In genomic region chr13:110272651-110273050, GRCh38 we compare ENCODE assay signal across 30 cellular contexts. TPM values are rescaled to one million over a fixed set of nuclear protein-coding genes. Genes with fewer than 3 reads are reported as not detected.
"Had no signal": no experiment of that assay in that cellular context is flagged by ENCODE, and none has a peak within 500 bp of the region (broad histone marks: within the 10 kb centered on the region; RNA-seq: fewer than 3 reads in every experiment).

No MANE protein-coding gene starts in this region.

- H3K4me3 Mint-ChIP-seq: activated naive CD4-positive, alpha-beta T cell treated with anti-CD3 and anti-CD28 coated beads for 36 hours; activated naive CD8-positive, alpha-beta T cell treated with anti-CD3 and anti-CD28 coated beads for 36 hours; activated T-helper 1 cell treated with anti-CD3 and anti-CD28 coated beads, Interleukin-12 subunit alpha, Interleukin-12 subunit beta, Interleukin-2, Interleukin-4 antibody, amounts not matched to agents 30 ng/mL and 10 ng/mL and 1 ng/mL, durations not matched to agents 14 hours and 24 hours and 36 hours; central memory CD8-positive, alpha-beta T cell; natural killer cell; neural progenitor cell had no signal

- H3K36me3 ChIP-seq: adrenal gland, neural progenitor cell had no signal

- H3K27me3 ChIP-seq: adrenal gland, brain microvascular endothelial cell, upper lobe of left lung had no signal

- H3K36me3 Mint-ChIP-seq: activated naive CD8-positive, alpha-beta T cell treated with anti-CD3 and anti-CD28 coated beads for 36 hours; natural killer cell had no signal

- H3K27ac Mint-ChIP-seq: activated naive CD4-positive, alpha-beta T cell treated with anti-CD3 and anti-CD28 coated beads for 36 hours; activated naive CD8-positive, alpha-beta T cell treated with anti-CD3 and anti-CD28 coated beads for 36 hours; activated T-helper 1 cell treated with anti-CD3 and anti-CD28 coated beads, Interleukin-12 subunit alpha, Interleukin-12 subunit beta, Interleukin-2, Interleukin-4 antibody, amounts not matched to agents 30 ng/mL and 10 ng/mL and 1 ng/mL, durations not matched to agents 14 hours and 24 hours and 36 hours; natural killer cell; neural progenitor cell had no signal

- ATAC-seq: left cardiac atrium; lower lobe of right lung; natural killer cell; right cardiac atrium; stimulated activated naive CD8-positive, alpha-beta T cell treated with anti-CD3 and anti-CD28 coated beads, Interleukin-15, Interleukin-2, amounts not matched to agents 100 U/mL and 50 U/mL, for 24 hours had no signal

- H3K4me1 Mint-ChIP-seq: activated naive CD8-positive, alpha-beta T cell treated with anti-CD3 and anti-CD28 coated beads for 36 hours; central memory CD8-positive, alpha-beta T cell; natural killer cell had no signal

- FAIRE-seq: colon, endometrium, frontal cortex, islet of Langerhans, TTC549 had no signal

- H3K27ac ChIP-seq: adrenal gland, brain microvascular endothelial cell, lower lobe of right lung, neural progenitor cell, upper lobe of left lung, VCaP had no signal

- DNase-seq: activated CD4-positive, alpha-beta T cell treated with anti-CD3 and anti-CD28 coated beads for 4 hours; activated CD4-positive, alpha-beta T cell treated with anti-CD3 and anti-CD28 coated beads, Interleukin-2, amount 50 U/mL, for 4 hours; activated CD8-positive, alpha-beta memory T cell treated with anti-CD3 and anti-CD28 coated beads, Interleukin-2, amount 50 U/mL, for 4 hours; activated effector memory CD4-positive, alpha-beta T cell treated with anti-CD3 and anti-CD28 coated beads, Interleukin-2, amount 50 U/mL, for 16 hours; activated naive CD4-positive, alpha-beta T cell treated with anti-CD3 and anti-CD28 coated beads for 36 hours; activated naive CD8-positive, alpha-beta T cell treated with anti-CD3 and anti-CD28 coated beads for 36 hours; activated T-cell treated with anti-CD3 and anti-CD28 coated beads, Interleukin-2, amount 50 U/mL, for 1 hour; aorta; brain microvascular endothelial cell; dermis blood vessel endothelial cell; effector CD4-positive, alpha-beta T cell; left cardiac atrium; lower lobe of right lung; mesenchymal stem cell; natural killer cell; occipital lobe; stimulated activated CD4-positive, alpha-beta T cell treated with anti-CD3 and anti-CD28 coated beads, Interleukin-2, amount 100 ng/mL, for 48 hours; stimulated activated naive CD8-positive, alpha-beta T cell treated with anti-CD3 and anti-CD28 coated beads, Interleukin-15, Interleukin-2, amounts not matched to agents 100 U/mL and 50 U/mL, for 24 hours; upper lobe of left lung had no signal

- H3K4me3 ChIP-seq: adrenal gland, lower lobe of right lung, neural progenitor cell, upper lobe of left lung had no signal

- H3K9me3 ChIP-seq: adrenal gland, lower lobe of right lung, upper lobe of left lung had no signal

- H3K9me3 Mint-ChIP-seq: activated naive CD4-positive, alpha-beta T cell treated with anti-CD3 and anti-CD28 coated beads for 36 hours; activated naive CD8-positive, alpha-beta T cell treated with anti-CD3 and anti-CD28 coated beads for 36 hours; activated T-helper 1 cell treated with anti-CD3 and anti-CD28 coated beads, Interleukin-12 subunit alpha, Interleukin-12 subunit beta, Interleukin-2, Interleukin-4 antibody, amounts not matched to agents 30 ng/mL and 10 ng/mL and 1 ng/mL, durations not matched to agents 14 hours and 24 hours and 36 hours; central memory CD8-positive, alpha-beta T cell; natural killer cell had no signal

RNA-seq across cellular contexts. Expression of gene COL4A1, which starts 34.3 kb away (rescaled TPM):
- total RNA-seq: activated naive CD8-positive, alpha-beta T cell treated with anti-CD3 and anti-CD28 coated beads for 36 hours; activated T-helper 1 cell treated with anti-CD3 and anti-CD28 coated beads, Interleukin-12 subunit alpha, Interleukin-12 subunit beta, Interleukin-2, Interleukin-4 antibody, amounts not matched to agents 30 ng/mL and 10 ng/mL and 1 ng/mL, durations not matched to agents 14 hours and 24 hours and 36 hours; natural killer cell had no signal

RNA-seq across cellular contexts. Expression of gene COL4A2, which starts 34.4 kb away (rescaled TPM):
- total RNA-seq: activated naive CD4-positive, alpha-beta T cell treated with anti-CD3 and anti-CD28 coated beads for 36 hours; activated naive CD8-positive, alpha-beta T cell treated with anti-CD3 and anti-CD28 coated beads for 36 hours; activated T-helper 1 cell treated with anti-CD3 and anti-CD28 coated beads, Interleukin-12 subunit alpha, Interleukin-12 subunit beta, Interleukin-2, Interleukin-4 antibody, amounts not matched to agents 30 ng/mL and 10 ng/mL and 1 ng/mL, durations not matched to agents 14 hours and 24 hours and 36 hours; natural killer cell had no signal
